8 cellular contexts compared by ENCODE assay signal in the genomic region with DNA sequence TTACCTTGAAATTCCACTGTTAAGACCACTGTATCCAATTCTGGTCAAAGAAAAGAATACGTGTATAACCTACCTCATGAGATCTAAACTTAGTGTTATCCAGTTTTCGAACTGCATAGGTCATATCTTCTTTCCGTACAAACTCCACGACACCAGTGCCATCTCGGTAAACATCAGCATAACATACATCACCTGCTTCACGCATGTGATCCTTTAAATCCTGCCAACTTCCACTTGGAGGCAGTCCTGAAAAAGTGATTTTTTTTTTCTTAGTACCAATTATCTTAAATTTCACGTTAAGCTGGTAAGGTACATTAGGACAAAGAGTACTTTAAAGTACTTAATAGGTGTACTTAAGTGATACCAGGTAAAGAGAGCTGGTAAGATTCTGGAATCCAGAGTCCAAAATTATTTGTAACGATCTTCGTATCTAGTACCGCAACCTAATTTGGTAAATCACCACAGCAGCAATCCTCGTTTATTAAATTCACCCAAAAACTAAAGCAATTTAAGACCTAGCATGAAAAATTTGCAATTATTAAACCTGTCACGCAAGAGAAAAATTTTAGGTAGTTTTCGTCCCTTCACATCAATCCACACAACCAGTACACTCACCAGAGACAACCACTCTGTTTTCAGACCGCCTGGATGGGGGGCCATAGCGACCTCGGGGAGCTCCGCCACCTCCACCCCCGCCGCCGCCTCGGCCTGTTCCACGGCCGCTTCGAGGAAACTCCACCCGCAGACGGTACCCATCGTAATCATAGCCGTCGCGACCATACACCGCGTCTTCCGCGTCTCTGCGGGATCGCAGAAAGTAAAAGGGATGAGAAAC. TPM values are rescaled to one million over a fixed set of nuclear protein-coding genes. Genes with fewer than 3 reads are reported as not detected.
DNase-seq lines count a peak whose midpoint lies in the region; ATAC-seq and TF ChIP-seq lines count a peak whose summit lies in the region.

No MANE protein-coding gene starts in this region.

- peaks cover 57% of the 10 kb centered on the region for H4K20me1 ChIP-seq in smooth muscle cell (ENCODE audit: low read depth)

- peak overlapping the region; percentile 97 for H3K9ac ChIP-seq in smooth muscle cell (ENCODE audit: low read depth)

- peaks cover 22% of the 10 kb centered on the region for H3K36me3 ChIP-seq in H7 (replicated peaks; ENCODE audit: control insufficient read depth, insufficient read depth, low read length)
- H3K36me3 ChIP-seq in smooth muscle cell (ENCODE audit: low read depth): peaks cover 6% of the 10 kb centered on the region

- ATAC-seq in T-helper 17 cell (no peak), GM18909 (IDR thresholded peaks at IDR 0.05; ENCODE audit: poor library complexity, unreplicated experiment) (no peak)

- no peaks in the 10 kb centered on the region for H3K27me3 ChIP-seq in H7 (ENCODE audit: control insufficient read depth, insufficient read depth, low read length)
- H3K27me3 ChIP-seq in smooth muscle cell (ENCODE audit: low read depth): no peaks in the 10 kb centered on the region

- H3K4me3 ChIP-seq in H7 (ENCODE audit: insufficient read depth, low read depth, low read length): peak overlapping the region; percentile 97
- peak overlapping the region; percentile 84 to 97 for H3K4me3 ChIP-seq in foreskin fibroblast (ENCODE audit: low read depth in 1 of 2, low read length in 2 of 2)
- H3K4me3 ChIP-seq in smooth muscle cell: peak overlapping the region; percentile 93

- peaks cover 11% of the 10 kb centered on the region for H3K36me3 Mint-ChIP-seq in T-helper 17 cell (ENCODE audit: low read depth)

- H3K4me2 ChIP-seq in smooth muscle cell: peak overlapping the region; percentile 94

- peak overlapping the region; percentile 99 for H3K27ac Mint-ChIP-seq in T-helper 17 cell

- WGBS in smooth muscle cell (ENCODE audit: low lambda C conversion rate): 5% methylated on average over 36 of the region's 36 CpGs

- H2AFZ ChIP-seq in smooth muscle cell (ENCODE audit: low read depth): no peak overlapping the region

- no peaks in the 10 kb centered on the region for H3K9me3 ChIP-seq in T-helper 17 cell (ENCODE audit: control insufficient read depth, low read length, poor library complexity, severe bottlenecking)
- H3K9me3 ChIP-seq in smooth muscle cell (replicated peaks; ENCODE audit: low read depth): no peaks in the 10 kb centered on the region

- H3K4me1 Mint-ChIP-seq in T-helper 17 cell: peaks cover 36% of the 10 kb centered on the region

- peaks cover 32% of the 10 kb centered on the region for H3K4me1 ChIP-seq in smooth muscle cell (ENCODE audit: low read depth)

- no peak for DNase-seq in H7
- no peak for DNase-seq in T-helper 17 cell
- no peak for DNase-seq in foreskin fibroblast
- no peak for DNase-seq in smooth muscle cell (lab: John Stamatoyannopoulos, UW; ENCODE audit: unreplicated experiment)
- DNase-seq in CD1c-positive myeloid dendritic cell (ENCODE audit: extremely low spot score): no peak
- no peak for DNase-seq in DMS114 treated with DMSO at 0.1 percent for 48 hours (lab: John Stamatoyannopoulos, UW; ENCODE audit: unreplicated experiment)
- no peak for DNase-seq in islet precursor cell

- H3K27ac ChIP-seq in smooth muscle cell (ENCODE audit: low read depth): peak overlapping the region; percentile 97

- TF ChIP-seq CTCF in foreskin fibroblast (IDR thresholded peaks at IDR 0.05; ENCODE audit: low read depth, low read length): no peak
- no peak for TF ChIP-seq CTCF in smooth muscle cell (IDR thresholded peaks at IDR 0.05; ENCODE audit: borderline replicate concordance, insufficient read depth, poor library complexity, severe bottlenecking)

- peaks cover 48% of the 10 kb centered on the region for H3K79me2 ChIP-seq in smooth muscle cell (ENCODE audit: low read depth)

- peaks cover 30% of the 10 kb centered on the region for H3F3A ChIP-seq in smooth muscle cell (ENCODE audit: low read depth)

- H3K4me3 Mint-ChIP-seq in T-helper 17 cell: peak overlapping the region; percentile 98

- no peaks in the 10 kb centered on the region for H3K27me3 Mint-ChIP-seq in T-helper 17 cell

RNA-seq across cellular contexts. Expression of a gene that starts 1.1 kb away (rescaled TPM):
- total RNA-seq in H7 (2014; rRNA removed; shearing (Covaris generic)): 326 and 341 TPM in 2 replicates
- 100 to 1,000 TPM in 1 of 2 donors, 10 to 100 TPM in 1; 94.9 to 107 TPM for total RNA-seq in T-helper 17 cell
- total RNA-seq in smooth muscle cell: 194 and 200 TPM in 2 replicates
- polyA plus RNA-seq in smooth muscle cell: 57.9 and 61.3 TPM in 2 replicates

RNA-seq across cellular contexts. Expression of a gene that starts 17.9 kb away (rescaled TPM):
- total RNA-seq in H7 (2014; rRNA removed; shearing (Covaris generic)): 48.2 and 66.1 TPM in 2 replicates
- 10 to 100 TPM; 41.7 to 48.7 TPM for total RNA-seq in T-helper 17 cell
- 52.1 and 61.8 TPM in 2 replicates for total RNA-seq in smooth muscle cell
- 24.9 and 25.3 TPM in 2 replicates for polyA plus RNA-seq in smooth muscle cell

RNA-seq across cellular contexts. Expression of a gene that starts 50.7 kb away (rescaled TPM):
- total RNA-seq in H7 (2014; rRNA removed; shearing (Covaris generic)): 8.1 and 13.9 TPM in 2 replicates
- under 1 TPM; 0.21 to 0.82 TPM for total RNA-seq in T-helper 17 cell
- 7.0 and 11.1 TPM in 2 replicates for total RNA-seq in smooth muscle cell
- 10.4 and 11.7 TPM in 2 replicates for polyA plus RNA-seq in smooth muscle cell
